35 cellular contexts compared by ENCODE assay signal in genomic region chr7:135183478-135183877, GRCh38. TPM values are rescaled to one million over a fixed set of nuclear protein-coding genes. Genes with fewer than 3 reads are reported as not detected.
"Had no signal": no experiment of that assay in that cellular context is flagged by ENCODE, and none has a peak within 500 bp of the region (broad histone marks: within the 10 kb centered on the region; RNA-seq: fewer than 3 reads in every experiment).

No MANE protein-coding gene starts in this region.

- H3K4me3 Mint-ChIP-seq: activated CD4-positive, alpha-beta T cell treated with anti-CD3 and anti-CD28 coated beads for 36 hours; activated CD4-positive, alpha-beta T cell treated with anti-CD3 and anti-CD28 coated beads, Interleukin-2, amount 10 ng/mL, durations not matched to agents 7 days and 5 days; activated CD8-positive, alpha-beta T cell treated with anti-CD3 and anti-CD28 coated beads, Interleukin-2, amount 10 ng/mL, durations not matched to agents 7 days and 5 days; activated T-cell treated with anti-CD3 and anti-CD28 coated beads, Interleukin-2, amount 50 U/mL, for 24 hours; central memory CD8-positive, alpha-beta T cell; T-helper 1 cell treated with Interleukin-12 subunit alpha and Interleukin-12 subunit beta and Interleukin-4 antibody, amounts not matched to agents 30 μg/mL and 1 μg/mL, for 36 hours; T-helper 2 cell treated with Interferon-gamma antibody and Interleukin-4, amounts not matched to agents 5 μg/mL and 100 μg/mL, for 36 hours had no signal

- DNase-seq: activated CD4-positive, alpha-beta T cell treated with anti-CD3 and anti-CD28 coated beads for 36 hours; activated CD4-positive, alpha-beta T cell treated with anti-CD3 and anti-CD28 coated beads, Interleukin-2, amount 10 ng/mL, durations not matched to agents 7 days and 5 days; activated CD4-positive, alpha-beta T cell treated with anti-CD3 and anti-CD28 coated beads, Interleukin-2, amount 50 U/mL, for 48 hours; activated CD8-positive, alpha-beta T cell treated with anti-CD3 and anti-CD28 coated beads, Interleukin-2, amount 10 ng/mL, durations not matched to agents 7 days and 5 days; activated gamma-delta T cell; activated naive CD4-positive, alpha-beta T cell treated with Interleukin-2 at 50 U/mL for 16 hours; activated T-cell treated with anti-CD3 and anti-CD28 coated beads, Interleukin-2, amount 50 U/mL, for 24 hours; amniotic stem cell; aorta; Karpas-422; KBM-7; MG63; NCI-H1048; NCI-H1105 treated with DMSO at 0.1 percent for 48 hours; NCI-H1436; NCI-H1694; NCI-H1930; NCI-H2081 treated with DMSO at 0.1 percent for 48 hours; NCI-H345; NCI-H524 treated with DMSO at 0.1 percent for 48 hours; PC-3; Peyer's patch; RPMI8226; SHP77 treated with DMSO at 0.1 percent for 48 hours; SK-N-SH had no signal

- H3K27me3 Mint-ChIP-seq: activated CD4-positive, alpha-beta T cell treated with anti-CD3 and anti-CD28 coated beads for 36 hours; activated CD4-positive, alpha-beta T cell treated with anti-CD3 and anti-CD28 coated beads, Interleukin-2, amount 10 ng/mL, durations not matched to agents 7 days and 5 days; activated T-cell treated with anti-CD3 and anti-CD28 coated beads, Interleukin-2, amount 50 U/mL, for 24 hours; central memory CD8-positive, alpha-beta T cell had no signal

- H3K27ac Mint-ChIP-seq: activated CD4-positive, alpha-beta T cell treated with anti-CD3 and anti-CD28 coated beads for 36 hours; activated CD4-positive, alpha-beta T cell treated with anti-CD3 and anti-CD28 coated beads, Interleukin-2, amount 10 ng/mL, durations not matched to agents 7 days and 5 days; activated CD8-positive, alpha-beta T cell treated with anti-CD3 and anti-CD28 coated beads, Interleukin-2, amount 10 ng/mL, durations not matched to agents 7 days and 5 days; activated naive CD4-positive, alpha-beta T cell treated with anti-CD3 and anti-CD28 coated beads, Interleukin-2, amount 50 U/mL, for 72 hours; activated T-cell treated with anti-CD3 and anti-CD28 coated beads, Interleukin-2, amount 50 U/mL, for 24 hours; activated T-helper 2 cell treated with anti-CD3 and anti-CD28 coated beads, Interferon-gamma antibody, Interleukin-2, Interleukin-4, amounts not matched to agents 10 μg/mL and 5 μg/mL and 100 μg/mL, durations not matched to agents 14 hours and 24 hours and 36 hours; T-helper 1 cell treated with Interleukin-12 subunit alpha and Interleukin-12 subunit beta and Interleukin-4 antibody, amounts not matched to agents 30 μg/mL and 1 μg/mL, for 36 hours; T-helper 2 cell treated with Interferon-gamma antibody and Interleukin-4, amounts not matched to agents 5 μg/mL and 100 μg/mL, for 36 hours had no signal

- H3K4me1 Mint-ChIP-seq: activated CD4-positive, alpha-beta T cell treated with anti-CD3 and anti-CD28 coated beads for 36 hours; activated CD4-positive, alpha-beta T cell treated with anti-CD3 and anti-CD28 coated beads, Interleukin-2, amount 10 ng/mL, durations not matched to agents 7 days and 5 days; central memory CD8-positive, alpha-beta T cell had no signal

- ATAC-seq: activated CD4-positive, alpha-beta T cell treated with anti-CD3 and anti-CD28 coated beads for 36 hours; activated CD4-positive, CD25-positive, alpha-beta regulatory T cell treated with anti-CD3 and anti-CD28 coated beads, Interleukin-2, amount 50 U/mL, for 24 hours; activated CD8-positive, alpha-beta T cell treated with anti-CD3 and anti-CD28 coated beads, Interleukin-2, amount 10 ng/mL, durations not matched to agents 7 days and 5 days; activated naive CD4-positive, alpha-beta T cell treated with anti-CD3 and anti-CD28 coated beads, Interleukin-2, amount 50 U/mL, for 72 hours; PC-3 had no signal

RNA-seq across cellular contexts. Expression of gene TMEM140, which starts 35.6 kb away (rescaled TPM):
- total RNA-seq: cardiac muscle cell, chondrocyte, PC-3 had no signal

RNA-seq across cellular contexts. Expression of gene STRA8, which starts 50.2 kb away (rescaled TPM):
- total RNA-seq: activated CD4-positive, alpha-beta T cell treated with anti-CD3 and anti-CD28 coated beads for 36 hours; activated CD4-positive, alpha-beta T cell treated with anti-CD3 and anti-CD28 coated beads, Interleukin-2, amount 10 ng/mL, durations not matched to agents 7 days and 5 days; activated CD8-positive, alpha-beta T cell treated with anti-CD3 and anti-CD28 coated beads, Interleukin-2, amount 10 ng/mL, durations not matched to agents 7 days and 5 days; activated naive CD4-positive, alpha-beta T cell treated with anti-CD3 and anti-CD28 coated beads, Interleukin-2, amount 50 U/mL, for 72 hours; activated T-helper 2 cell treated with anti-CD3 and anti-CD28 coated beads, Interferon-gamma antibody, Interleukin-2, Interleukin-4, amounts not matched to agents 10 μg/mL and 5 μg/mL and 100 μg/mL, durations not matched to agents 14 hours and 24 hours and 36 hours; aorta; cardiac muscle cell; chondrocyte; NCI-H460; PC-3; Peyer's patch; SJSA1 had no signal
